ENCODE assay signal across 17 cellular contexts in genomic region chr1:116333171-116334014, GRCh38.
"Had no signal": no experiment of that assay in that cellular context is flagged by ENCODE, and none has a peak within 500 bp of the region (broad histone marks: within the 10 kb centered on the region; RNA-seq: fewer than 3 reads in every experiment).

No MANE protein-coding gene starts in this region.

- H3K27me3 Mint-ChIP-seq: activated naive CD4-positive, alpha-beta T cell treated with anti-CD3 and anti-CD28 coated beads, Interleukin-2, amount 50 U/mL, for 24 hours had no signal

- H3K9me3 ChIP-seq: adrenal gland, lower lobe of right lung, pancreas, tibial artery had no signal

- H3K4me3 Mint-ChIP-seq: activated naive CD4-positive, alpha-beta T cell treated with anti-CD3 and anti-CD28 coated beads, Interleukin-2, amount 50 U/mL, for 24 hours; mesothelial cell of epicardium; stimulated activated memory B cell treated with anti-CD40 and anti-IgM and Interleukin-4, amounts not matched to agents 10 μg/mL and 1 μg/mL and 100 μg/mL, for 72 hours had no signal

- H3K4me1 ChIP-seq: adrenal gland, tibial artery had no signal

- H3K36me3 ChIP-seq: adrenal gland, lower lobe of right lung, pancreas, tibial artery had no signal

- DNase-seq: activated CD4-positive, CD25-positive, alpha-beta regulatory T cell treated with anti-CD3 and anti-CD28 coated beads, Interleukin-2, amount 50 U/mL, for 72 hours; activated effector memory CD4-positive, alpha-beta T cell treated with Interleukin-2 at 50 U/mL for 16 hours; activated T-cell treated with anti-CD3 and anti-CD28 coated beads for 4 hours; central memory CD4-positive, alpha-beta T cell; effector CD4-positive, alpha-beta T cell; glutamatergic neuron; kidney glomerular epithelial cell; stimulated activated CD4-positive, alpha-beta T cell treated with anti-CD3 and anti-CD28 coated beads, Interleukin-2, amount 100 ng/mL, for 48 hours; tibial artery had no signal

- H3K36me3 Mint-ChIP-seq: activated naive CD4-positive, alpha-beta T cell treated with anti-CD3 and anti-CD28 coated beads, Interleukin-2, amount 50 U/mL, for 24 hours; mesothelial cell of epicardium; stimulated activated memory B cell treated with anti-CD40 and anti-IgM and Interleukin-4, amounts not matched to agents 10 μg/mL and 1 μg/mL and 100 μg/mL, for 72 hours had no signal

- H3K27ac Mint-ChIP-seq: activated naive CD4-positive, alpha-beta T cell treated with anti-CD3 and anti-CD28 coated beads, Interleukin-2, amount 50 U/mL, for 24 hours; mesothelial cell of epicardium; stimulated activated memory B cell treated with anti-CD40 and anti-IgM and Interleukin-4, amounts not matched to agents 10 μg/mL and 1 μg/mL and 100 μg/mL, for 72 hours had no signal

- ATAC-seq: stimulated activated memory B cell treated with anti-CD40 and anti-IgM and Interleukin-4, amounts not matched to agents 10 μg/mL and 1 μg/mL and 100 μg/mL, for 72 hours had no signal

- H3K27ac ChIP-seq: adrenal gland, coronary artery, foreskin keratinocyte, pancreas, tibial artery had no signal

- H3K27me3 ChIP-seq: adrenal gland, foreskin keratinocyte, pancreas, tibial artery had no signal

- H3K4me3 ChIP-seq: adrenal gland, coronary artery, lower lobe of right lung, pancreas, tibial artery had no signal

- H3K9me3 Mint-ChIP-seq: activated naive CD4-positive, alpha-beta T cell treated with anti-CD3 and anti-CD28 coated beads, Interleukin-2, amount 50 U/mL, for 24 hours; stimulated activated memory B cell treated with anti-CD40 and anti-IgM and Interleukin-4, amounts not matched to agents 10 μg/mL and 1 μg/mL and 100 μg/mL, for 72 hours had no signal
